ENCODE assay signal across 19 cellular contexts in genomic region chr21:44508711-44509445, GRCh38. TPM values are rescaled to one million over a fixed set of nuclear protein-coding genes. Genes with fewer than 3 reads are reported as not detected.
DNase-seq lines count a peak whose midpoint lies in the region; ATAC-seq, FAIRE-seq and TF ChIP-seq lines count a peak whose summit lies in the region.
"Had no signal": no experiment of that assay in that cellular context is flagged by ENCODE, and none has a peak within 500 bp of the region (broad histone marks: within the 10 kb centered on the region; RNA-seq: fewer than 3 reads in every experiment).

No MANE protein-coding gene starts in this region.

- H2AFZ ChIP-seq in neuronal stem cell (ENCODE audit: low read length), result no peak overlapping the region

- H2BK5ac ChIP-seq in neuronal stem cell (ENCODE audit: low read length), result no peak overlapping the region

- H3K4me2 ChIP-seq in neuronal stem cell (ENCODE audit: insufficient read depth, low read length, poor library complexity, severe bottlenecking), result no peak overlapping the region
- H3K4me2 ChIP-seq: A549 had no signal

- H3K36me3 ChIP-seq in right atrium auricular region (no peaks in the 10 kb centered on the region), kidney (ENCODE audit: control insufficient read depth in 1 of 2, insufficient read depth in 2 of 2, low read length in 2 of 2) (no peaks in the 10 kb centered on the region), neuronal stem cell (replicated peaks in 1 of 2; ENCODE audit: control insufficient read depth in 2 of 2, insufficient read depth in 2 of 2, low read length in 2 of 2) (peaks cover 0 to 6% of the 10 kb centered on the region in 2 donors), Peyer's patch (no peaks in the 10 kb centered on the region)
- H3K36me3 ChIP-seq: HAP-1 had no signal

- no peak overlapping the region for H4K91ac ChIP-seq in neuronal stem cell (ENCODE audit: low read depth, low read length, poor library complexity)

- WGBS in right cardiac atrium, result 78% methylated on average over 30 of the region's 30 CpGs
- WGBS in neuronal stem cell (ENCODE audit: extremely low coverage in 2 of 2, insufficient read length in 2 of 2, insufficient replicate concordance in 1 of 2), 2 donors, result no CpG with 5 or more reads among the region's 30 CpGs

- peak overlapping the region; percentile 92 for H2AK5ac ChIP-seq in neuronal stem cell (ENCODE audit: low read depth, low read length)

- H4K8ac ChIP-seq in neuronal stem cell (ENCODE audit: low read depth, low read length), result no peak overlapping the region

- peak overlapping the region; percentile 67 for H2BK15ac ChIP-seq in neuronal stem cell (ENCODE audit: low read length)

- H3K27me3 ChIP-seq in right cardiac atrium (ENCODE audit: control insufficient read depth, insufficient read depth) (no peaks in the 10 kb centered on the region), right atrium auricular region (no peaks in the 10 kb centered on the region), neuronal stem cell (ENCODE audit: control insufficient read depth in 3 of 3, insufficient read depth in 3 of 3, low read depth in 1 of 3, low read length in 3 of 3) (no peaks in the 10 kb centered on the region), Peyer's patch (no peaks in the 10 kb centered on the region)

- intact Hi-C loops in right cardiac atrium (cut with DNase I), result no loop called here
- intact Hi-C loops in kidney (cut with DNase I), result no loop called here

- no peak overlapping the region for H3K27ac ChIP-seq in right cardiac atrium (ENCODE audit: low read length)
- no peak overlapping the region for H3K27ac ChIP-seq in right atrium auricular region
- no peak overlapping the region for H3K27ac ChIP-seq in kidney (ENCODE audit: low read depth in 2 of 2, low read length in 2 of 2)
- no peak overlapping the region for H3K27ac ChIP-seq in neuronal stem cell (replicated peaks; ENCODE audit: low read length)
- no peak overlapping the region for H3K27ac ChIP-seq in Peyer's patch
- H3K27ac ChIP-seq: 22Rv1, A549, C4-2B had no signal

- FAIRE-seq in kidney (lab: Jason Lieb, UNC), result no peak
- FAIRE-seq: A549, D721Med, H1, HTR-8/SVneo had no signal

- H3K9ac ChIP-seq in kidney (ENCODE audit: low read length in 2 of 2) (no peak overlapping the region), neuronal stem cell (ENCODE audit: low read depth, low read length, poor library complexity) (peak overlapping the region; percentile 44)

- peak; percentile 32 for DNase-seq in DMS 273 (lab: John Stamatoyannopoulos, UW; ENCODE audit: unreplicated experiment)
- no peak for DNase-seq in DMS 273 treated with DMSO at 0.1 percent for 48 hours (lab: John Stamatoyannopoulos, UW)
- DNase-seq in right cardiac atrium, result peak in 2 of 3 donors; percentile 11 to 56
- no peak for DNase-seq in right atrium auricular region (ENCODE audit: low spot score)
- peak; percentile 64 for DNase-seq in kidney
- no peak for DNase-seq in neuronal stem cell (ENCODE audit: low spot score)
- DNase-seq in amniotic stem cell (lab: John Stamatoyannopoulos, UW), result no peak
- DNase-seq in Peyer's patch, result no peak
- DNase-seq: AML-193; Caco-2; CD4-positive, alpha-beta T cell had no signal

- H3K79me1 ChIP-seq in neuronal stem cell (ENCODE audit: low read depth, low read length), result peaks cover 6% of the 10 kb centered on the region

- peak overlapping the region; percentile 22 for H2BK12ac ChIP-seq in neuronal stem cell (ENCODE audit: low read length)

- H3K14ac ChIP-seq in neuronal stem cell (ENCODE audit: low read length), result no peak overlapping the region

- TF ChIP-seq CTCF in right atrium auricular region (IDR thresholded peaks at IDR 0.05) (no peak), kidney (IDR thresholded peaks at IDR 0.05; ENCODE audit: borderline replicate concordance, extremely low read depth, insufficient read depth) (no peak), Peyer's patch (IDR thresholded peaks at IDR 0.05) (no peak)

- H2BK120ac ChIP-seq in neuronal stem cell (ENCODE audit: low read depth, low read length), result no peak overlapping the region

- no peak for ATAC-seq in right cardiac atrium

- H3K4me1 ChIP-seq in right cardiac atrium (ENCODE audit: control insufficient read depth, insufficient read depth, low read length), result no peaks in the 10 kb centered on the region
- H3K4me1 ChIP-seq in right atrium auricular region, result peaks cover 0 to 9% of the 10 kb centered on the region in 2 donors
- H3K4me1 ChIP-seq in kidney (ENCODE audit: control insufficient read depth in 1 of 2, insufficient read depth in 1 of 2, low read depth in 1 of 2, low read length in 2 of 2), result peaks cover 0 to 6% of the 10 kb centered on the region in 2 donors
- H3K4me1 ChIP-seq in neuronal stem cell (ENCODE audit: control insufficient read depth in 2 of 2, insufficient read depth in 1 of 2, low read depth in 1 of 2, low read length in 2 of 2), result peaks cover 4 to 14% of the 10 kb centered on the region in 2 donors
- H3K4me1 ChIP-seq in Peyer's patch, result peaks cover 0 to 10% (median 6%) of the 10 kb centered on the region in 4 donors
- H3K4me1 ChIP-seq: A549, HAP-1 had no signal

- H3K23ac ChIP-seq in neuronal stem cell (ENCODE audit: low read depth, low read length, poor library complexity), result no peak overlapping the region

- H3K4me3 ChIP-seq in right cardiac atrium (ENCODE audit: low read length) (no peak overlapping the region), right atrium auricular region (no peak overlapping the region), kidney (ENCODE audit: low read length in 2 of 2) (no peak overlapping the region), neuronal stem cell (ENCODE audit: low read length in 2 of 2) (no peak overlapping the region), Peyer's patch (no peak overlapping the region)
- H3K4me3 ChIP-seq: A549, HAP-1 had no signal

- H3K9me3 ChIP-seq in right cardiac atrium (ENCODE audit: control insufficient read depth, low read length), result no peaks in the 10 kb centered on the region
- H3K9me3 ChIP-seq in right atrium auricular region, result no peaks in the 10 kb centered on the region
- H3K9me3 ChIP-seq in kidney (ENCODE audit: control insufficient read depth in 1 of 2, low read length in 2 of 2), result no peaks in the 10 kb centered on the region
- peaks cover 0 to 3% of the 10 kb centered on the region in 2 donors for H3K9me3 ChIP-seq in neuronal stem cell (replicated peaks in 1 of 2; ENCODE audit: control insufficient read depth in 2 of 2, insufficient read depth in 1 of 2, low read depth in 1 of 2, low read length in 2 of 2)
- H3K9me3 ChIP-seq in Peyer's patch, result no peaks in the 10 kb centered on the region
- H3K9me3 ChIP-seq: A549, Caco-2, HAP-1 had no signal

- TF ChIP-seq POLR2A in Peyer's patch (IDR thresholded peaks at IDR 0.05), result no peak

- no peak overlapping the region for H3K4ac ChIP-seq in neuronal stem cell (ENCODE audit: low read length)

- H3K18ac ChIP-seq in neuronal stem cell (ENCODE audit: low read length), result peak overlapping the region; percentile 28

RNA-seq across cellular contexts. Expression of gene KRTAP10-1, which starts 31.1 kb away (rescaled TPM):
- total RNA-seq in right cardiac atrium (not detected), right atrium auricular region (not detected), kidney (not detected), Peyer's patch (not detected)
- polyA plus RNA-seq in right cardiac atrium (not detected), kidney (ENCODE audit: insufficient read depth, low read depth, low replicate concordance) (not detected)
- polyA plus RNA-seq in neuronal stem cell (2013, experiment 1 of 2), result not detected
- polyA plus RNA-seq in neuronal stem cell (2013, experiment 2 of 2), result not detected
- total RNA-seq: Caco-2; CD4-positive, alpha-beta T cell; H1 had no signal
- polyA plus RNA-seq: A549, BJ had no signal

RNA-seq across cellular contexts. Expression of gene KRTAP10-2, which starts 42.4 kb away (rescaled TPM):
- total RNA-seq in right cardiac atrium, result not detected
- 0.11 TPM for polyA plus RNA-seq in right cardiac atrium
- not detected for total RNA-seq in right atrium auricular region
- not detected for total RNA-seq in kidney
- not detected for polyA plus RNA-seq in kidney (ENCODE audit: insufficient read depth, low read depth, low replicate concordance)
- polyA plus RNA-seq in neuronal stem cell (2013, experiment 1 of 2), result not detected
- not detected for polyA plus RNA-seq in neuronal stem cell (2013, experiment 2 of 2)
- total RNA-seq in Peyer's patch, result not detected
- total RNA-seq: Caco-2; CD4-positive, alpha-beta T cell; H1 had no signal
- polyA plus RNA-seq: A549, BJ had no signal

RNA-seq across cellular contexts. Expression of gene KRTAP10-3, which starts 49.7 kb away (rescaled TPM):
- not detected for total RNA-seq in right cardiac atrium
- polyA plus RNA-seq in right cardiac atrium, result not detected
- not detected for total RNA-seq in right atrium auricular region
- total RNA-seq in kidney, result not detected
- not detected for polyA plus RNA-seq in kidney (ENCODE audit: insufficient read depth, low read depth, low replicate concordance)
- polyA plus RNA-seq in neuronal stem cell (2013, experiment 1 of 2), result not detected
- not detected for polyA plus RNA-seq in neuronal stem cell (2013, experiment 2 of 2)
- not detected for total RNA-seq in Peyer's patch
- total RNA-seq: Caco-2; CD4-positive, alpha-beta T cell; H1 had no signal
- polyA plus RNA-seq: A549, BJ, H1 had no signal

RNA-seq across cellular contexts. Expression of gene LRRC3, which starts 53.6 kb away (rescaled TPM):
- total RNA-seq in right cardiac atrium, result 1 to 10 TPM in 3 of 4 donors, under 1 TPM in 1; 0.89 to 1.1 (median 1.0) TPM
- polyA plus RNA-seq in right cardiac atrium, result 0.93 TPM
- total RNA-seq in right atrium auricular region, result 1 to 10 TPM; 1.1 to 1.7 TPM
- 1.4 TPM for total RNA-seq in kidney
- 0.60 TPM for polyA plus RNA-seq in kidney (ENCODE audit: insufficient read depth, low read depth, low replicate concordance)
- 4.0 TPM for polyA plus RNA-seq in neuronal stem cell (2013, experiment 1 of 2)
- polyA plus RNA-seq in neuronal stem cell (2013, experiment 2 of 2), result 3.9 TPM
- 1 to 10 TPM; 1.7 to 6.6 (median 2.2) TPM for total RNA-seq in Peyer's patch

Comparison
In these comparisons a context has a peak if more than half of its experiments do, and no peak if none do; other contexts are left out.
1. DNase-seq: peak in DMS 273 (single experiment), right cardiac atrium (2 of 3) and kidney (single experiment); none in DMS 273 treated with DMSO at 0.1 percent for 48 hours (single experiment), right atrium auricular region (single experiment), neuronal stem cell (single experiment), amniotic stem cell (single experiment) and Peyer's patch (0 of 3).